8 cellular contexts compared by ENCODE assay signal in genomic region chr19:45613926-45614725, GRCh38. TPM values are rescaled to one million over a fixed set of nuclear protein-coding genes. Genes with fewer than 3 reads are reported as not detected.
DNase-seq lines count a peak whose midpoint lies in the region; ATAC-seq, FAIRE-seq and TF ChIP-seq lines count a peak whose summit lies in the region.

No MANE protein-coding gene starts in this region.

- TF ChIP-seq RAD21 in A549 (conservative IDR thresholded peaks at IDR 0.05 in 1 of 2, IDR thresholded peaks at IDR 0.05 in 1 of 2) = 0 out of 5 replicates have a peak, but pooled peaks of 1 of the 2 experiments have one; percentile 10

- H3K4me1 ChIP-seq in A549 = peaks cover 30% of the 10 kb centered on the region

- peaks cover 6% of the 10 kb centered on the region for H3K4me1 Mint-ChIP-seq in memory B cell

- DNase-seq in A549 (ENCODE audit: low read depth in 1 of 2, low spot score in 1 of 2) = peak; percentile 89 to 99
- peak; percentile 63 for DNase-seq in NCI-H2196 (lab: John Stamatoyannopoulos, UW; ENCODE audit: unreplicated experiment)
- DNase-seq in astrocyte of the cerebellum (ENCODE audit: low read depth) = peak; percentile 79
- DNase-seq in memory B cell (ENCODE audit: low spot score in 2 of 2) = no peak
- DNase-seq in urothelium cell line (ENCODE audit: low spot score) = peak; percentile 92
- DNase-seq in COR-L47 (lab: John Stamatoyannopoulos, UW) = no peak
- DNase-seq in central memory CD4-positive, alpha-beta T cell = no peak

- H3K36me3 Mint-ChIP-seq in memory B cell = peaks cover 32% of the 10 kb centered on the region

- 27% methylated on average over 10 of the region's 10 CpGs for WGBS in A549 (ENCODE audit: missing lambda C conversion rate)

- no peak for TF ChIP-seq EP300 in A549 (IDR thresholded peaks at IDR 0.05)

- no peaks in the 10 kb centered on the region for H3K9me3 ChIP-seq in A549

- H3K4me3 ChIP-seq in A549 (peak overlapping the region; percentile 16; the same call in 1 of the 3 replicates), astrocyte of the cerebellum (ENCODE audit: low read depth, low read length) (no peak overlapping the region)

- ATAC-seq in A549 (peak; percentile 89 to 91), GM18861 (IDR thresholded peaks at IDR 0.05; ENCODE audit: unreplicated experiment) (peak; percentile 56), memory B cell (ENCODE audit: low read depth) (no peak)

- CTCF ChIA-PET in A549 (lab: Yijun Ruan, JAX) = interaction anchor here (0.7 to 23.8 kb wide), 11 partner anchors 8 to 187 kb away, joined by 3 to 437 read pairs (median 4); partner anchors contain the start of genes EML2, GPR4, QPCTL and SNRPD2

- H3K4me3 Mint-ChIP-seq in memory B cell = no peak overlapping the region

- H3K27ac Mint-ChIP-seq in memory B cell = peak overlapping the region; percentile 38

- peak overlapping the region; percentile 77 to 85 for H3K27ac ChIP-seq in A549

- no peaks in the 10 kb centered on the region for H3K27me3 Mint-ChIP-seq in memory B cell

- TF ChIP-seq POLR2A in A549 (IDR thresholded peaks at IDR 0.05; ENCODE audit: low read length) = no peak

- in situ Hi-C loops in astrocyte of the cerebellum (cut with HindIII; ENCODE audit: low sequenced_read_pairs) = no loop called here

- POLR2A ChIA-PET in A549 (lab: Yijun Ruan, JAX) = interaction anchor here (0.6 to 1.9 kb wide), 11 partner anchors 12 to 106 kb away, joined by 3 to 23 read pairs (median 5); partner anchors contain the start of genes EML2 and OPA3

- H3K4me2 ChIP-seq in A549 = peak overlapping the region; percentile 82

- no peak for TF ChIP-seq CTCF in A549 (IDR thresholded peaks at IDR 0.05)
- no peak for TF ChIP-seq CTCF in astrocyte of the cerebellum (IDR thresholded peaks at IDR 0.05; ENCODE audit: low read depth, low read length, missing control alignments)

- peaks cover 2% of the 10 kb centered on the region for H3K9me3 Mint-ChIP-seq in memory B cell

- FAIRE-seq in A549 (lab: Jason Lieb, UNC) (peak; percentile 78), urothelium cell line (lab: Jason Lieb, UNC) (peak; percentile 83)

TF ChIP-seq in A549, 52 proteins besides CTCF, POLR2A, EP300 and RAD21:
- no peak for TF ChIP-seq HOXA7 (CRISPR knock-in tag; IDR thresholded peaks at IDR 0.05)
- TF ChIP-seq JUN (IDR thresholded peaks at IDR 0.05) = peak in 1 of 2 experiments; percentile 44; a peak in 1 of 5 replicates
- TF ChIP-seq KDM5A (IDR thresholded peaks at IDR 0.05) = no peak
- TF ChIP-seq ZFP36 (IDR thresholded peaks at IDR 0.05; ENCODE audit: borderline replicate concordance, partially characterized antibody) = peak; percentile 100
- TF ChIP-seq FOSL2 (IDR thresholded peaks at IDR 0.05) = peak; percentile 47; the same call in 1 of the 2 replicates
- peak; percentile 90 for TF ChIP-seq FOSL2 (CRISPR knock-in tag; IDR thresholded peaks at IDR 0.05)
- peak; percentile 74; the same call in 1 of the 2 replicates for TF ChIP-seq MAX (IDR thresholded peaks at IDR 0.05)
- no peak for TF ChIP-seq HOXB5 (CRISPR knock-in tag; IDR thresholded peaks at IDR 0.05)
- TF ChIP-seq PHF8 (IDR thresholded peaks at IDR 0.05; ENCODE audit: borderline replicate concordance, low read depth) = no peak
- TF ChIP-seq CEBPB (IDR thresholded peaks at IDR 0.05) = peak in 1 of 2 experiments; percentile 54; a peak in 2 of 4 replicates
- no peak for TF ChIP-seq HMGXB4 (CRISPR knock-in tag; IDR thresholded peaks at IDR 0.05; ENCODE audit: borderline replicate concordance)
- TF ChIP-seq ESRRA (IDR thresholded peaks at IDR 0.05; ENCODE audit: borderline replicate concordance, low read length) = no peak
- TF ChIP-seq KDM1A (IDR thresholded peaks at IDR 0.05; ENCODE audit: low read depth) = no peak
- no peak for TF ChIP-seq RNF2 (IDR thresholded peaks at IDR 0.05; ENCODE audit: borderline replicate concordance, low read depth)
- TF ChIP-seq MAZ (IDR thresholded peaks at IDR 0.05; ENCODE audit: borderline replicate concordance, low read depth, low read length) = no peak
- no peak for TF ChIP-seq ATOH8 (CRISPR knock-in tag; IDR thresholded peaks at IDR 0.05; ENCODE audit: low read depth)
- no peak for TF ChIP-seq CBX2 (IDR thresholded peaks at IDR 0.05; ENCODE audit: borderline replicate concordance, low read depth)
- TF ChIP-seq CHD4 (IDR thresholded peaks at IDR 0.05; ENCODE audit: borderline replicate concordance) = no peak
- TF ChIP-seq JUNB (IDR thresholded peaks at IDR 0.05) = 0 out of 2 replicates have a peak, but pooled peaks have one; percentile 39
- no peak for TF ChIP-seq HDAC2 (IDR thresholded peaks at IDR 0.05)
- TF ChIP-seq SREBF2 (IDR thresholded peaks at IDR 0.05) = no peak
- no peak for TF ChIP-seq TFCP2L1 (CRISPR knock-in tag; IDR thresholded peaks at IDR 0.05)
- TF ChIP-seq POLR2AphosphoS2 (conservative IDR thresholded peaks at IDR 0.05; ENCODE audit: low read length) = no peak
TF ChIP-seq in A549: peak in this region for 6.

RNA-seq across cellular contexts. Expression of gene GPR4, which starts 12.1 kb away (rescaled TPM):
- polyA plus RNA-seq in A549 (2011; rRNA removed) (0.10 TPM in 1 of 2 replicates, not detected in the other), A549 (2017; fragmentation: RNase III; extraction: RNeasy Plus Mini Kit Qiagen cat#74134 plus additional on column Dnase treatment) (0.03 to 0.12 TPM (median 0.04 TPM) in 3 replicates)
- polyA plus RNA-seq in A549 (2012; cell fraction: cytosol; rRNA removed) = 0.05 TPM in 1 of 2 replicates, not detected in the other
- polyA plus RNA-seq in A549 (2012; cell fraction: nucleus; rRNA removed) = 0.23 and 0.40 TPM in 2 replicates
- polyA minus RNA-seq in A549 (2011; rRNA and poly(A)+ RNA removed) = 0.29 TPM in 1 of 2 replicates, not detected in the other

RNA-seq across cellular contexts. Expression of gene EML2, which starts 25.1 kb away (rescaled TPM):
- polyA plus RNA-seq in A549 (2011; rRNA removed) (19.9 and 22.7 TPM in 2 replicates), A549 (2017; fragmentation: RNase III; extraction: RNeasy Plus Mini Kit Qiagen cat#74134 plus additional on column Dnase treatment) (25.9 to 30.6 TPM (median 29.0 TPM) in 3 replicates)
- polyA plus RNA-seq in A549 (2012; cell fraction: cytosol; rRNA removed) = 29.1 and 29.3 TPM in 2 replicates
- 116 and 131 TPM in 2 replicates for polyA plus RNA-seq in A549 (2012; cell fraction: nucleus; rRNA removed)
- 51.0 and 56.1 TPM in 2 replicates for polyA minus RNA-seq in A549 (2011; rRNA and poly(A)+ RNA removed)

RNA-seq across cellular contexts. Expression of gene OPA3, which starts 29.5 kb away (rescaled TPM):
- polyA plus RNA-seq in A549 (2011; rRNA removed) = 21.8 and 29.1 TPM in 2 replicates
- 20.3 and 24.2 TPM in 2 replicates for polyA plus RNA-seq in A549 (2012; cell fraction: cytosol; rRNA removed)
- 16.1 and 21.2 TPM in 2 replicates for polyA plus RNA-seq in A549 (2012; cell fraction: nucleus; rRNA removed)
- 13.8 to 15.9 TPM (median 15.6 TPM) in 3 replicates for polyA plus RNA-seq in A549 (2017; fragmentation: RNase III; extraction: RNeasy Plus Mini Kit Qiagen cat#74134 plus additional on column Dnase treatment)
- polyA minus RNA-seq in A549 (2011; rRNA and poly(A)+ RNA removed) = 28.9 and 29.3 TPM in 2 replicates

RNA-seq across cellular contexts. Expression of gene GIPR, which starts 53.9 kb away (rescaled TPM):
- polyA plus RNA-seq in A549 (2011; rRNA removed) = 0.83 and 1.2 TPM in 2 replicates
- polyA plus RNA-seq in A549 (2012; cell fraction: cytosol; rRNA removed) = 0.42 and 0.57 TPM in 2 replicates
- polyA plus RNA-seq in A549 (2012; cell fraction: nucleus; rRNA removed) = 3.6 and 4.4 TPM in 2 replicates
- 0.96 to 1.6 TPM (median 1.4 TPM) in 3 replicates for polyA plus RNA-seq in A549 (2017; fragmentation: RNase III; extraction: RNeasy Plus Mini Kit Qiagen cat#74134 plus additional on column Dnase treatment)
- polyA minus RNA-seq in A549 (2011; rRNA and poly(A)+ RNA removed) = 2.0 and 2.6 TPM in 2 replicates

Comparison
In these comparisons a context has a peak if more than half of its experiments do, and no peak if none do; other contexts are left out.
1. DNase-seq: peak in A549 (2 of 2), NCI-H2196 (single experiment), astrocyte of the cerebellum (single experiment) and urothelium cell line (single experiment); none in memory B cell (0 of 2), COR-L47 (single experiment) and central memory CD4-positive, alpha-beta T cell (single experiment).